Comparison of ENCODE assay signal across 8 cellular contexts in genomic region chr2:28566441-28567075, GRCh38.
DNase-seq lines count a peak whose midpoint lies in the region; ATAC-seq and TF ChIP-seq lines count a peak whose summit lies in the region.

No MANE protein-coding gene starts in this region.

- peak; percentile 68 for DNase-seq in AG10803 (ENCODE audit: low read depth)
- DNase-seq in NCI-H345 treated with DMSO at 0.1 percent for 48 hours (lab: John Stamatoyannopoulos, UW; ENCODE audit: unreplicated experiment) = peak; percentile 93
- DNase-seq in activated CD4-positive, alpha-beta T cell treated with anti-CD3 and anti-CD28 coated beads for 1 hour = peak; percentile 84
- peak; percentile 10 to 29 for DNase-seq in cerebellar nuclear complex (lab: John Stamatoyannopoulos, UW)
- no peak for DNase-seq in kidney epithelial cell (ENCODE audit: low read depth)
- DNase-seq in stimulated activated CD4-positive, alpha-beta T cell treated with anti-CD3 and anti-CD28 coated beads, Interleukin-15, amount 100 ng/mL, for 24 hours = peak; percentile 92

- ATAC-seq in GM19025 (IDR thresholded peaks at IDR 0.05; ENCODE audit: low read depth, unreplicated experiment) = peak; percentile 96
- ATAC-seq in HG03280 (IDR thresholded peaks at IDR 0.05; ENCODE audit: unreplicated experiment) = peak; percentile 98

- H3K27me3 ChIP-seq in kidney epithelial cell (ENCODE audit: control insufficient read depth, insufficient read depth, low read length) = no peaks in the 10 kb centered on the region

- H3K4me3 ChIP-seq in AG10803 (ENCODE audit: low read length) (peak overlapping the region; percentile 72), kidney epithelial cell (ENCODE audit: low read depth, low read length) (peak overlapping the region; percentile 51)

- TF ChIP-seq CTCF in AG10803 (conservative IDR thresholded peaks at IDR 0.05; ENCODE audit: low read length) = peak; percentile 89
- TF ChIP-seq CTCF in kidney epithelial cell (IDR thresholded peaks at IDR 0.05; ENCODE audit: insufficient read depth, low read length, poor library complexity, severe bottlenecking) = peak; percentile 100

- H3K36me3 ChIP-seq in kidney epithelial cell (ENCODE audit: control insufficient read depth, insufficient read depth, low read length) = no peaks in the 10 kb centered on the region
